In genomic region chr12:75820848-75821578, GRCh38 we compare ENCODE assay signal across 11 cellular contexts.
DNase-seq lines count a peak whose midpoint lies in the region; ATAC-seq and TF ChIP-seq lines count a peak whose summit lies in the region.
"Had no signal": no experiment of that assay in that cellular context is flagged by ENCODE, and none has a peak within 500 bp of the region (broad histone marks: within the 10 kb centered on the region; RNA-seq: fewer than 3 reads in every experiment).

No MANE protein-coding gene starts in this region.

- H3K27ac Mint-ChIP-seq in GM23338, result no peak overlapping the region

- no peaks in the 10 kb centered on the region for H4K20me1 ChIP-seq in GM23338 (replicated peaks; ENCODE audit: insufficient read depth)

- no peak overlapping the region for H3K4me3 Mint-ChIP-seq in GM23338

- intact Hi-C loops in adrenal gland (cut with DNase I), result loop anchor here in 1 of 2 donors (5.0 kb wide), 1 partner anchor 211 kb away; the partner anchor contains the start of gene PHLDA1
- intact Hi-C loops in heart right ventricle (cut with DNase I), result no loop called here

- peaks cover 16% of the 10 kb centered on the region for H3K4me1 ChIP-seq in GM23338 (ENCODE audit: insufficient read depth)
- H3K4me1 ChIP-seq in adrenal gland (replicated peaks in 1 of 2), result peaks cover 0 to under 1% of the 10 kb centered on the region in 2 donors
- peaks cover 0 to 7% (median 0%) of the 10 kb centered on the region in 9 donors for H3K4me1 ChIP-seq in heart right ventricle
- no peaks in the 10 kb centered on the region for H3K4me1 ChIP-seq in skeletal muscle tissue (ENCODE audit: control insufficient read depth in 3 of 3, insufficient read depth in 3 of 3, low read length in 3 of 3)

- WGBS in adrenal gland, 4 donors, result 57 to 64% (median 60%) methylated on average over 10 of the region's 10 CpGs
- 87 to 88% methylated on average over 10 of the region's 10 CpGs for WGBS in heart right ventricle, 2 donors

- DNase-seq in GM23338 (ENCODE audit: low spot score) (no peak), adrenal gland (peak; percentile 46 to 77 (median 71)), heart right ventricle (peak; percentile 13 to 53), NCI-H82 treated with DMSO at 0.1 percent for 48 hours (lab: John Stamatoyannopoulos, UW; ENCODE audit: unreplicated experiment) (no peak), DMS53 treated with DMSO at 0.1 percent for 48 hours (lab: John Stamatoyannopoulos, UW; ENCODE audit: unreplicated experiment) (no peak), COR-L47 (lab: John Stamatoyannopoulos, UW) (no peak)
- DNase-seq: DMS79, NCI-H1417 treated with DMSO at 0.1 percent for 48 hours, upper lobe of left lung had no signal

- H3K79me2 ChIP-seq in GM23338 (replicated peaks; ENCODE audit: insufficient read depth), result no peaks in the 10 kb centered on the region

- H3K27ac ChIP-seq in GM23338 (ENCODE audit: low read depth), result no peak overlapping the region
- peak overlapping the region in 3 of 5 donors; percentile 1 to 75 (median 46) for H3K27ac ChIP-seq in adrenal gland
- H3K27ac ChIP-seq in heart right ventricle, result peak overlapping the region in 1 of 10 donors; percentile 36
- H3K27ac ChIP-seq in skeletal muscle tissue (ENCODE audit: low read depth, low read length), result peak overlapping the region; percentile 24

- no peak for TF ChIP-seq POLR2A in adrenal gland (IDR thresholded peaks at IDR 0.05)

- no peak overlapping the region for H3K4me2 ChIP-seq in GM23338

- no peaks in the 10 kb centered on the region for H3K9me3 Mint-ChIP-seq in GM23338

- peak overlapping the region; percentile 9; the same call in 1 of the 2 replicates for H2AFZ ChIP-seq in GM23338

- H3K4me3 ChIP-seq in GM23338 (no peak overlapping the region), adrenal gland (no peak overlapping the region), heart right ventricle (no peak overlapping the region), skeletal muscle tissue (ENCODE audit: low read length in 3 of 3) (peak overlapping the region in 2 of 3 donors; percentile 4 to 51)
- H3K4me3 ChIP-seq: upper lobe of left lung had no signal

- peaks cover 7% of the 10 kb centered on the region; the same call in 1 of the 2 replicates for H3K9me2 ChIP-seq in GM23338 (ENCODE audit: insufficient read depth)

- H3K4me1 Mint-ChIP-seq in GM23338, result peaks cover 34% of the 10 kb centered on the region

- no peaks in the 10 kb centered on the region for H3K9me3 ChIP-seq in adrenal gland (replicated peaks in 1 of 3)
- no peaks in the 10 kb centered on the region for H3K9me3 ChIP-seq in heart right ventricle
- no peaks in the 10 kb centered on the region for H3K9me3 ChIP-seq in skeletal muscle tissue (ENCODE audit: control insufficient read depth in 3 of 3, low read length in 3 of 3)
- H3K9me3 ChIP-seq: upper lobe of left lung had no signal

- H3K36me3 ChIP-seq in GM23338 (ENCODE audit: insufficient read depth), result no peaks in the 10 kb centered on the region
- H3K36me3 ChIP-seq in adrenal gland (replicated peaks in 1 of 2), result no peaks in the 10 kb centered on the region
- no peaks in the 10 kb centered on the region for H3K36me3 ChIP-seq in heart right ventricle
- H3K36me3 ChIP-seq in skeletal muscle tissue (ENCODE audit: control insufficient read depth in 3 of 3, insufficient read depth in 3 of 3, low read length in 3 of 3), result no peaks in the 10 kb centered on the region
- H3K36me3 ChIP-seq: upper lobe of left lung had no signal

- H3K27me3 Mint-ChIP-seq in GM23338 (ENCODE audit: insufficient read depth, low read depth, poor library complexity), result no peaks in the 10 kb centered on the region

- no peaks in the 10 kb centered on the region for H3F3A ChIP-seq in GM23338 (replicated peaks; ENCODE audit: low read depth)

- TF ChIP-seq CTCF in GM23338 (conservative IDR thresholded peaks at IDR 0.05; ENCODE audit: low read depth in 2 of 2), result 0 out of 4 replicates have a peak, but pooled peaks of 1 of the 2 experiments have one; percentile 17
- peak in 3 of 6 experiments; percentile 30 to 39 (median 31) for TF ChIP-seq CTCF in adrenal gland (IDR thresholded peaks at IDR 0.05)
- TF ChIP-seq CTCF in heart right ventricle (IDR thresholded peaks at IDR 0.05), result no peak

- no peaks in the 10 kb centered on the region for H3K36me3 Mint-ChIP-seq in GM23338 (ENCODE audit: low read depth)

- H3K9ac ChIP-seq in skeletal muscle tissue (ENCODE audit: low read depth in 1 of 3, low read length in 3 of 3), result peak overlapping the region in 1 of 3 donors; percentile 12

- no peak for ATAC-seq in GM23338
- ATAC-seq in heart right ventricle, result peak in 7 of 8 donors; percentile 54 to 81 (median 73)
- ATAC-seq in GM19452 (IDR thresholded peaks at IDR 0.05; ENCODE audit: unreplicated experiment), result no peak

- no peaks in the 10 kb centered on the region for H3K27me3 ChIP-seq in GM23338 (ENCODE audit: insufficient read depth)
- H3K27me3 ChIP-seq in adrenal gland, result no peaks in the 10 kb centered on the region
- H3K27me3 ChIP-seq in heart right ventricle, result no peaks in the 10 kb centered on the region
- no peaks in the 10 kb centered on the region for H3K27me3 ChIP-seq in skeletal muscle tissue (ENCODE audit: control insufficient read depth in 3 of 3, insufficient read depth in 3 of 3, low read length in 3 of 3)
- H3K27me3 ChIP-seq: upper lobe of left lung had no signal

TF ChIP-seq in GM23338, 12 proteins besides CTCF, POLR2A, EP300 and RAD21 (continues in another document):
- no peak for TF ChIP-seq POLR2AphosphoS5 (IDR thresholded peaks at IDR 0.05; ENCODE audit: low read depth)
- no peak for TF ChIP-seq CREB1 (CRISPR knock-in tag; IDR thresholded peaks at IDR 0.05; ENCODE audit: low read depth)
- no peak for TF ChIP-seq EZH2phosphoT487 (IDR thresholded peaks at IDR 0.05; ENCODE audit: unreplicated experiment)
- no peak for TF ChIP-seq JUNB (IDR thresholded peaks at IDR 0.05; ENCODE audit: unreplicated experiment)
- TF ChIP-seq, protein P1, sequence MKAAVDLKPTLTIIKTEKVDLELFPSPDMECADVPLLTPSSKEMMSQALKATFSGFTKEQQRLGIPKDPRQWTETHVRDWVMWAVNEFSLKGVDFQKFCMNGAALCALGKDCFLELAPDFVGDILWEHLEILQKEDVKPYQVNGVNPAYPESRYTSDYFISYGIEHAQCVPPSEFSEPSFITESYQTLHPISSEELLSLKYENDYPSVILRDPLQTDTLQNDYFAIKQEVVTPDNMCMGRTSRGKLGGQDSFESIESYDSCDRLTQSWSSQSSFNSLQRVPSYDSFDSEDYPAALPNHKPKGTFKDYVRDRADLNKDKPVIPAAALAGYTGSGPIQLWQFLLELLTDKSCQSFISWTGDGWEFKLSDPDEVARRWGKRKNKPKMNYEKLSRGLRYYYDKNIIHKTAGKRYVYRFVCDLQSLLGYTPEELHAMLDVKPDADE (IDR thresholded peaks at IDR 0.05), result no peak
- no peak for TF ChIP-seq ZNF114 (CRISPR knock-in tag; IDR thresholded peaks at IDR 0.05)
- no peak for TF ChIP-seq STAT1 (IDR thresholded peaks at IDR 0.05; ENCODE audit: unreplicated experiment)
- no peak for TF ChIP-seq REST (IDR thresholded peaks at IDR 0.05; ENCODE audit: unreplicated experiment)
- TF ChIP-seq ZNF331 (CRISPR knock-in tag; IDR thresholded peaks at IDR 0.05; ENCODE audit: low read depth), result no peak
- no peak for TF ChIP-seq EZH2 (IDR thresholded peaks at IDR 0.05; ENCODE audit: low read depth, unreplicated experiment)
- no peak for TF ChIP-seq NANOG (IDR thresholded peaks at IDR 0.05; ENCODE audit: borderline replicate concordance)

Comparison
In these comparisons a context has a peak if more than half of its experiments do, and no peak if none do; other contexts are left out.
1. ATAC-seq: peak in heart right ventricle (7 of 8); none in GM23338 (single experiment) and GM19452 (single experiment).
2. DNase-seq: peak in adrenal gland (7 of 7) and heart right ventricle (2 of 2); none in GM23338 (single experiment), NCI-H82 treated with DMSO at 0.1 percent for 48 hours (single experiment), DMS53 treated with DMSO at 0.1 percent for 48 hours (single experiment) and COR-L47 (single experiment).
3. H3K4me3 ChIP-seq: peak in skeletal muscle tissue (2 of 3); none in GM23338 (single experiment), adrenal gland (0 of 4) and heart right ventricle (0 of 10).